Comparison of ENCODE assay signal across 12 cellular contexts in the genomic region with DNA sequence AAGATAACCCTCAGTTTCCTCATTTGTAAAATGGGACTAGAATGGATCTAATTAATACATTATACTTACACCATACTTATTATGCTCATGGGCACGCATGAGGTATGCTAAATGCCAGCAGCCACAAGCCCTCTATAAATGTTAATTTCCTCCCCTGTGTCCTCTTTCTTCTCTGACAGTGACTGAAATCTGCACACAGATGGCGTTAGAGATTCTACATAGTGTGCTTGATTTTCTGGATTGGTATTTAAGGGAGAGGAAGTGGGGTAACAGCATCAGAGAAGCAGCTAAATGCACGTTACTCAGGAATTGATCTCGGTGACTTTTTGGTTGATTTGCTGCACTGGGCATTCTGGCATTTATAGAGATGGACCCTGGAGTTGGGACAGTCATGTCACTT.
"Had no signal": no experiment of that assay in that cellular context is flagged by ENCODE, and none has a peak within 500 bp of the region (broad histone marks: within the 10 kb centered on the region; RNA-seq: fewer than 3 reads in every experiment).

No MANE protein-coding gene starts in this region.

- H3K36me3 Mint-ChIP-seq: activated naive CD8-positive, alpha-beta T cell; natural killer cell treated with Interleukin-12 subunit alpha and Interleukin-12 subunit beta and Interleukin-15 and Interleukin-18, amount 100 ng/mL, for 72 hours had no signal

- H3K4me3 Mint-ChIP-seq: activated naive CD8-positive, alpha-beta T cell; activated T-cell treated with anti-CD3 and anti-CD28 coated beads, Interleukin-2, amount 50 U/mL, for 4 hours; natural killer cell treated with Interleukin-12 subunit alpha and Interleukin-12 subunit beta and Interleukin-15 and Interleukin-18, amount 100 ng/mL, for 72 hours; T-helper 2 cell treated with Interferon-gamma antibody and Interleukin-4, amounts not matched to agents 5 μg/mL and 100 μg/mL, for 36 hours had no signal

- DNase-seq: activated CD4-positive, alpha-beta T cell treated with anti-CD3 and anti-CD28 coated beads for 1 hour; activated CD4-positive, alpha-beta T cell treated with anti-CD3 and anti-CD28 coated beads, Interleukin-2, amount 50 U/mL, for 48 hours; activated gamma-delta T cell; activated T-cell treated with anti-CD3 and anti-CD28 coated beads, Interleukin-2, amount 50 U/mL, for 4 hours; sigmoid colon; stimulated activated CD4-positive, alpha-beta T cell treated with anti-CD3 and anti-CD28 coated beads, Interleukin-12 subunit alpha, Interleukin-12 subunit beta, amount 100 ng/mL, for 4 hours; stimulated activated naive CD8-positive, alpha-beta T cell treated with anti-CD3 and anti-CD28 coated beads, Interleukin-15, Interleukin-2, amounts not matched to agents 100 U/mL and 50 U/mL, for 24 hours; upper lobe of right lung had no signal

- H3K27ac Mint-ChIP-seq: activated naive CD8-positive, alpha-beta T cell; natural killer cell treated with Interleukin-12 subunit alpha and Interleukin-12 subunit beta and Interleukin-15 and Interleukin-18, amount 100 ng/mL, for 72 hours; T-helper 2 cell treated with Interferon-gamma antibody and Interleukin-4, amounts not matched to agents 5 μg/mL and 100 μg/mL, for 36 hours had no signal

- H3K9me3 ChIP-seq: sigmoid colon, upper lobe of right lung had no signal

- H3K4me3 ChIP-seq: esophagus muscularis mucosa, sigmoid colon, upper lobe of right lung had no signal

- H3K4me1 ChIP-seq: esophagus muscularis mucosa, sigmoid colon, upper lobe of right lung had no signal

- H3K27me3 ChIP-seq: sigmoid colon, upper lobe of right lung had no signal

- H3K27me3 Mint-ChIP-seq: activated naive CD8-positive, alpha-beta T cell; natural killer cell treated with Interleukin-12 subunit alpha and Interleukin-12 subunit beta and Interleukin-15 and Interleukin-18, amount 100 ng/mL, for 72 hours had no signal

- H3K27ac ChIP-seq: esophagus muscularis mucosa, sigmoid colon, upper lobe of right lung had no signal

- H3K36me3 ChIP-seq: esophagus muscularis mucosa, sigmoid colon, upper lobe of right lung had no signal

- ATAC-seq: activated T-cell treated with anti-CD3 and anti-CD28 coated beads, Interleukin-2, amount 50 U/mL, for 4 hours; natural killer cell treated with Interleukin-12 subunit alpha and Interleukin-12 subunit beta and Interleukin-15 and Interleukin-18, amount 100 ng/mL, for 72 hours; stimulated activated naive CD8-positive, alpha-beta T cell treated with anti-CD3 and anti-CD28 coated beads, Interleukin-15, Interleukin-2, amounts not matched to agents 100 U/mL and 50 U/mL, for 24 hours; upper lobe of right lung had no signal
